ENCODE assay signal across 1 cellular context in genomic region chr5:88251048-88251711, GRCh38.
TF ChIP-seq lines count a peak whose summit lies in the region.

No MANE protein-coding gene starts in this region.

TF ChIP-seq in IMR-90, 13 proteins besides CTCF, POLR2A, EP300 and RAD21:
- TF ChIP-seq RCOR1 (IDR thresholded peaks at IDR 0.05; ENCODE audit: insufficient replicate concordance, low read length) (no peak), FOS (IDR thresholded peaks at IDR 0.05; ENCODE audit: low read depth, low read length) (no peak), CHD1 (IDR thresholded peaks at IDR 0.05; ENCODE audit: low read depth, low read length) (no peak), RFX5 (IDR thresholded peaks at IDR 0.05; ENCODE audit: low read depth, low read length) (no peak), CEBPB (IDR thresholded peaks at IDR 0.05; ENCODE audit: low read depth, low read length) (no peak), MAFK (IDR thresholded peaks at IDR 0.05; ENCODE audit: low read depth, low read length) (no peak), MXI1 (IDR thresholded peaks at IDR 0.05; ENCODE audit: borderline replicate concordance, low read depth, low read length) (no peak), NFE2L2 (IDR thresholded peaks at IDR 0.05; ENCODE audit: low read depth, low read length) (no peak), BHLHE40 (IDR thresholded peaks at IDR 0.05; ENCODE audit: low read depth, low read length) (no peak), ELK1 (IDR thresholded peaks at IDR 0.05; ENCODE audit: borderline replicate concordance, low read depth, low read length) (no peak), SMC3 (IDR thresholded peaks at IDR 0.05; ENCODE audit: low read depth, low read length) (no peak), MAZ (IDR thresholded peaks at IDR 0.05; ENCODE audit: borderline replicate concordance, low read depth, low read length) (no peak), USF2 (IDR thresholded peaks at IDR 0.05; ENCODE audit: low read depth, low read length) (no peak)
